In the genomic region with DNA sequence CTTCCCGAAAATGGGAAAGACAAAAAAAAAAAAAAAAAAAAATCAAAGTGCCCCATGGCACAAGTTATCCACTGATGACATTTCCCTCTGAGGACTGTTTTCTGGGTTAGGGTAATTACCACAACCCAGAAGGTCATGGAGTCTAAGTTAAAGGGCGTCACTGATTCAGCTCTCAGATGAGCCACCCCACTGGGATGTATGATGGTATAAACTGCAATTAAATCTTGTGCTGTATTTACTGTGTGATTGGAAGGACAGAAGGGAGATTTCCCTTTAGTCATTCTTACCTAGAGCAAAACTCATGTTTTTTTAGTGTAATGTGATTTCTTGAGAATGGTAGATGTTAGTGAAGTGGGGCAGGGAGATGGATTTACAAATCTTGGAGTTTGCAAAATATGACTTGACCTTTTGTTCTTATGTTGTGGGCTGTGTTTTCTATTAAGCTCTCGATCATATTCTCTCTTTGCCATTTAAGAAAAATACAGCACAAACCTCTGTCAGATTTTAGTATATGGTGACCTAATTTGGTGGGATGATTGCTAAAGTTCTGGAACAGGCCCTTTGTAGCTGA, we compare ENCODE assay signal across 16 cellular contexts.
DNase-seq lines count a peak whose midpoint lies in the region; ATAC-seq and TF ChIP-seq lines count a peak whose summit lies in the region.
"Had no signal": no experiment of that assay in that cellular context is flagged by ENCODE, and none has a peak within 500 bp of the region (broad histone marks: within the 10 kb centered on the region; RNA-seq: fewer than 3 reads in every experiment).

No MANE protein-coding gene starts in this region.

- H3K79me2 ChIP-seq in GM23338 (replicated peaks; ENCODE audit: insufficient read depth) = peaks cover 98% of the 10 kb centered on the region

- peaks cover 70% of the 10 kb centered on the region for H3K4me1 Mint-ChIP-seq in GM23338
- H3K4me1 Mint-ChIP-seq: CD4-positive, CD25-positive, alpha-beta regulatory T cell had no signal

- H3K4me2 ChIP-seq in GM23338 = no peak overlapping the region

- H3K4me1 ChIP-seq in mucosa of descending colon (ENCODE audit: low read depth) (peaks cover 14% of the 10 kb centered on the region), testis (peaks cover 54% of the 10 kb centered on the region), GM23338 (ENCODE audit: insufficient read depth) (peaks cover 59% of the 10 kb centered on the region)

- H3F3A ChIP-seq in GM23338 (replicated peaks; ENCODE audit: low read depth) = no peaks in the 10 kb centered on the region

- in situ Hi-C loops in astrocyte of the spinal cord (cut with HindIII; ENCODE audit: low sequenced_read_pairs) = no loop called here

- intact Hi-C loops in mucosa of descending colon (cut with DNase I, micrococcal nuclease) (loop anchor here in 1 of 2 donors (10.0 kb wide), 1 partner anchor 241 kb away; the partner anchor contains the start of gene PTPRG), testis (cut with DNase I; ENCODE audit: low total_unique reads) (no loop called here)

- ATAC-seq in mucosa of descending colon (peak; percentile 41), GM23338 (no peak)
- ATAC-seq: activated naive CD4-positive, alpha-beta T cell treated with anti-CD3 and anti-CD28 coated beads, Interleukin-2, amount 50 U/mL, for 72 hours; lower lobe of right lung had no signal

- DNase-seq in NCI-H146 (lab: John Stamatoyannopoulos, UW) (peak; percentile 50), astrocyte of the spinal cord (ENCODE audit: low read depth, low spot score) (peak; percentile 22), mucosa of descending colon (no peak), testis (no peak), cortex of kidney (lab: John Stamatoyannopoulos, UW) (no peak), GM23338 (ENCODE audit: low spot score) (no peak)
- DNase-seq in activated CD8-positive, alpha-beta memory T cell treated with anti-CD3 and anti-CD28 coated beads, Interleukin-2, amount 50 U/mL, for 48 hours = no peak
- DNase-seq: activated CD4-positive, CD25-positive, alpha-beta regulatory T cell treated with anti-CD3 and anti-CD28 coated beads, Interleukin-2, amount 50 U/mL, for 72 hours; CD4-positive, CD25-positive, alpha-beta regulatory T cell; lower lobe of right lung; NCI-H1092 treated with DMSO at 0.1 percent for 48 hours; NCI-H510A; Peyer's patch; stimulated activated CD4-positive, alpha-beta T cell treated with anti-CD3 and anti-CD28 coated beads, Interleukin-15, amount 100 ng/mL, for 24 hours; T-helper 1 cell had no signal

- no peaks in the 10 kb centered on the region; the same call in 2 of the 3 replicates for H3K36me3 Mint-ChIP-seq in GM23338 (ENCODE audit: low read depth)
- H3K36me3 Mint-ChIP-seq: activated naive CD4-positive, alpha-beta T cell treated with anti-CD3 and anti-CD28 coated beads, Interleukin-2, amount 50 U/mL, for 72 hours; CD4-positive, CD25-positive, alpha-beta regulatory T cell had no signal

- TF ChIP-seq CTCF in astrocyte of the spinal cord (IDR thresholded peaks at IDR 0.05; ENCODE audit: low read depth, low read length) = no peak
- no peak for TF ChIP-seq CTCF in mucosa of descending colon (IDR thresholded peaks at IDR 0.05)
- no peak for TF ChIP-seq CTCF in testis (IDR thresholded peaks at IDR 0.05)
- TF ChIP-seq CTCF in GM23338 (conservative IDR thresholded peaks at IDR 0.05; ENCODE audit: low read depth in 2 of 2) = no peak

- H2AFZ ChIP-seq in GM23338 = no peak overlapping the region

- no peak overlapping the region for H3K4me3 Mint-ChIP-seq in GM23338
- H3K4me3 Mint-ChIP-seq: CD4-positive, CD25-positive, alpha-beta regulatory T cell had no signal

- H3K9me2 ChIP-seq in GM23338 (ENCODE audit: insufficient read depth) = no peaks in the 10 kb centered on the region

- peaks cover 4% of the 10 kb centered on the region for H3K27me3 Mint-ChIP-seq in GM23338 (ENCODE audit: insufficient read depth, low read depth, poor library complexity)
- H3K27me3 Mint-ChIP-seq: CD4-positive, CD25-positive, alpha-beta regulatory T cell had no signal

- H3K27ac ChIP-seq in testis (peak overlapping the region; percentile 62 to 71), GM23338 (ENCODE audit: low read depth) (no peak overlapping the region)
- H3K27ac ChIP-seq: lower lobe of right lung had no signal

- H3K27ac Mint-ChIP-seq in GM23338 = no peak overlapping the region
- H3K27ac Mint-ChIP-seq: activated naive CD4-positive, alpha-beta T cell treated with anti-CD3 and anti-CD28 coated beads, Interleukin-2, amount 50 U/mL, for 72 hours; CD4-positive, CD25-positive, alpha-beta regulatory T cell had no signal

- TF ChIP-seq POLR2A in testis (IDR thresholded peaks at IDR 0.05) = no peak

- peaks cover 19% of the 10 kb centered on the region for H4K20me1 ChIP-seq in GM23338 (replicated peaks; ENCODE audit: insufficient read depth)

- no peaks in the 10 kb centered on the region for H3K9me3 Mint-ChIP-seq in GM23338
- H3K9me3 Mint-ChIP-seq: activated naive CD4-positive, alpha-beta T cell treated with anti-CD3 and anti-CD28 coated beads, Interleukin-2, amount 50 U/mL, for 72 hours had no signal

- 36 to 46% methylated on average over 3 of the region's 3 CpGs for WGBS in testis, 2 donors

- no peaks in the 10 kb centered on the region for H3K9me3 ChIP-seq in mucosa of descending colon
- no peaks in the 10 kb centered on the region for H3K9me3 ChIP-seq in testis
- H3K9me3 ChIP-seq: lower lobe of right lung, Peyer's patch had no signal

- H3K4me3 ChIP-seq in astrocyte of the spinal cord (ENCODE audit: low read depth, low read length) (no peak overlapping the region), mucosa of descending colon (no peak overlapping the region), testis (no peak overlapping the region), GM23338 (no peak overlapping the region)
- H3K4me3 ChIP-seq: lower lobe of right lung, Peyer's patch had no signal

- H3K36me3 ChIP-seq in mucosa of descending colon (ENCODE audit: low read depth) (no peaks in the 10 kb centered on the region), testis (ENCODE audit: low read depth, missing control alignments) (no peaks in the 10 kb centered on the region), GM23338 (ENCODE audit: insufficient read depth) (no peaks in the 10 kb centered on the region)
- H3K36me3 ChIP-seq: lower lobe of right lung had no signal

- no peaks in the 10 kb centered on the region for H3K27me3 ChIP-seq in testis
- no peaks in the 10 kb centered on the region for H3K27me3 ChIP-seq in GM23338 (ENCODE audit: insufficient read depth)
- H3K27me3 ChIP-seq: Peyer's patch had no signal

TF ChIP-seq in GM23338, 12 proteins besides CTCF, POLR2A, EP300 and RAD21 (continues in another document):
- TF ChIP-seq ZNF331 (CRISPR knock-in tag; IDR thresholded peaks at IDR 0.05; ENCODE audit: low read depth) = no peak
- TF ChIP-seq ZNF114 (CRISPR knock-in tag; IDR thresholded peaks at IDR 0.05) = no peak
- TF ChIP-seq, protein P1, sequence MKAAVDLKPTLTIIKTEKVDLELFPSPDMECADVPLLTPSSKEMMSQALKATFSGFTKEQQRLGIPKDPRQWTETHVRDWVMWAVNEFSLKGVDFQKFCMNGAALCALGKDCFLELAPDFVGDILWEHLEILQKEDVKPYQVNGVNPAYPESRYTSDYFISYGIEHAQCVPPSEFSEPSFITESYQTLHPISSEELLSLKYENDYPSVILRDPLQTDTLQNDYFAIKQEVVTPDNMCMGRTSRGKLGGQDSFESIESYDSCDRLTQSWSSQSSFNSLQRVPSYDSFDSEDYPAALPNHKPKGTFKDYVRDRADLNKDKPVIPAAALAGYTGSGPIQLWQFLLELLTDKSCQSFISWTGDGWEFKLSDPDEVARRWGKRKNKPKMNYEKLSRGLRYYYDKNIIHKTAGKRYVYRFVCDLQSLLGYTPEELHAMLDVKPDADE (IDR thresholded peaks at IDR 0.05) = no peak

Comparison
In these comparisons a context has a peak if more than half of its experiments do, and no peak if none do; other contexts are left out.
1. DNase-seq: peak in NCI-H146 (single experiment) and astrocyte of the spinal cord (single experiment); none in mucosa of descending colon (0 of 3), testis (single experiment), cortex of kidney (single experiment), activated CD8-positive, alpha-beta memory T cell treated with anti-CD3 and anti-CD28 coated beads, Interleukin-2, amount 50 U/mL, for 48 hours (single experiment) and GM23338 (single experiment).